8 cellular contexts compared by ENCODE assay signal in the genomic region with DNA sequence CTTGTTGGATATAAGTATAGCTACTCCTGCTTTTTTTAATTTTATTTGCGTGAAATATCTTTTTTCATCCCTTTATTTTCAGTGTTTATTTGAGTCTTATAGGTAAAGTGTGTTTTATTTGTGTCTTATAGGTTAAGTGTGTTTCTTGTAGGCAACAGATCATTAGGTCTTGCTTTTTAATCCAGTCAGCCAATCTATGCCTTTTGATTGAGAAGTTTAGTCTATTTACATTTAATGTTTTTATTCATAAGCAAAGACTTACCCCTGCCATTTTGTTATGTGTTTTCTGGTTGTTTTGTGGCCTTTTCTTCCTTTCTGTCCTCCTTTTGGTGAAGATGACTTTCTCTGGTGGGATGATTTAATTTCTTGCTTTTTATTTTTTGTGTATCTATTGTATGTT.
"Had no signal": no experiment of that assay in that cellular context is flagged by ENCODE, and none has a peak within 500 bp of the region (broad histone marks: within the 10 kb centered on the region; RNA-seq: fewer than 3 reads in every experiment).

No MANE protein-coding gene starts in this region.

- H3K9ac ChIP-seq: KMS-11 had no signal

- H3K27ac ChIP-seq: HL-60, KMS-11 had no signal

- DNase-seq: IMR-90, KBM-7, KG1 had no signal

- FAIRE-seq: HepG2, HTR-8/SVneo had no signal

- H3K27ac Mint-ChIP-seq: IgD-negative memory B cell had no signal

- ATAC-seq: HepG2 had no signal

- H3K4me2 ChIP-seq: KMS-11 had no signal

- H3K27me3 Mint-ChIP-seq: IgD-negative memory B cell had no signal
